Comparison of ENCODE assay signal across 9 cellular contexts in the genomic region with DNA sequence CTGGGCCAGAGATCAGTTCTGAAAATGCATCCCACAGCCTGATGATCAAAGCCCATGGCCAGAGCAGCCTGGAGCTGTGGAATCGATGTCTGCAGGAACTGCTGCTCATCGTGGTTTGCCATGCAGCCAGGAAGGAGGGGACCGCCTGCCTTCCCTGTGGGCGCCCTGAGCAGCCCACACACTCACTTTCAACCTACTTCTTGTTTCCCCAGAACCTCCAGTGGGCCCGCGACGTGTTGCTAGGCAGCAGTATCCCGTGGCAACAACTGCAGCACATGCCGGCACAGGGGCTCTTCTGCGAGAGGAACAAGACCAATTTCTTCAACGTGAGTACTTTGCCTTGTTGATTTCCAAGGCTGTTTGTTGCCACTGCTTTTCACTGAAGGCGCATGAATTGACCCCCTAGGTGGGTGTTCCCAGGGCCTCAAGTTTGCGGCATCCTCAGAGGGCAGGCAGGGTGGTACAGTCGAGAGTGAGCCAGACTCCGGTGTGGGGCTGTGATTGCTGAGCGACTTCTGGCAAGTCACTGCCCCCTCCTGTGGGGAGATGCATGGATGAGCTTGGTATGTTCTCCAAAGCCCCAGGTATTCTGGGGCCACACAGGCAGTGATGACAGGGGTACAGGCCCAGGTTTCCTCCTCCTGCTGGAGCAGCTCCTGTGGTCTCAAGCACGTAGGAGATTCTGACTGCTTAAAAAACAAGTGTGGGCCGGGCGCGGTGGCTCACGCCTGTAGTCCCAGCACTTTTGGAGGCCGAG. TPM values are rescaled to one million over a fixed set of nuclear protein-coding genes. Genes with fewer than 3 reads are reported as not detected.
A peak's percentile ranks its signal among the peaks of the same experiment; 100 is the strongest.
DNase-seq lines count a peak whose midpoint lies in the region; ATAC-seq and TF ChIP-seq lines count a peak whose summit lies in the region.
"Had no signal": no experiment of that assay in that cellular context is flagged by ENCODE, and none has a peak within 500 bp of the region (broad histone marks: within the 10 kb centered on the region; RNA-seq: fewer than 3 reads in every experiment).

No MANE protein-coding gene starts in this region.

- no peaks in the 10 kb centered on the region for H3K9me3 ChIP-seq in BLaER1 treated with 17β-estradiol and CSF1 and Interleukin-3, amounts not matched to agents 10 nM and 100 nM (replicated peaks in 1 of 11)
- no peaks in the 10 kb centered on the region for H3K9me3 ChIP-seq in spleen

- no peak for ATAC-seq in HG03108 (IDR thresholded peaks at IDR 0.05; ENCODE audit: unreplicated experiment)
- no peak for ATAC-seq in GM21360 (IDR thresholded peaks at IDR 0.05; ENCODE audit: unreplicated experiment)

- H3K9ac ChIP-seq in BLaER1 treated with 17β-estradiol and CSF1 and Interleukin-3, amounts not matched to agents 10 nM and 100 nM = peak overlapping the region in 9 of 11 experiments; percentile 18 to 64 (median 53); a peak in 17 of 22 replicates

- TF ChIP-seq CTCF in dorsolateral prefrontal cortex (IDR thresholded peaks at IDR 0.05 in 54 of 56, conservative IDR thresholded peaks at IDR 0.05 in 2 of 56; ENCODE audit: low read depth in 1 of 56, partially characterized antibody in 56 of 56) (no peak), spleen (IDR thresholded peaks at IDR 0.05 in 8 of 11, conservative IDR thresholded peaks at IDR 0.05 in 3 of 11) (no peak)

- peaks cover 0 to 31% (median 7%) of the 10 kb centered on the region in 11 experiments; a peak in 12 of 22 replicates for H4K20me1 ChIP-seq in BLaER1 treated with 17β-estradiol and CSF1 and Interleukin-3, amounts not matched to agents 10 nM and 100 nM

- no peak for TF ChIP-seq POLR2A in spleen (IDR thresholded peaks at IDR 0.05)

- peak overlapping the region; percentile 53 to 90 (median 76) for H3K4me2 ChIP-seq in BLaER1 treated with 17β-estradiol and CSF1 and Interleukin-3, amounts not matched to agents 10 nM and 100 nM

- H3K27ac ChIP-seq in BLaER1 treated with 17β-estradiol and CSF1 and Interleukin-3, amounts not matched to agents 10 nM and 100 nM = peak overlapping the region in 9 of 11 experiments; percentile 54 to 70 (median 60); a peak in 16 of 22 replicates
- H3K27ac ChIP-seq in dorsolateral prefrontal cortex (peak overlapping the region in 56 of 59 donors; percentile 42 to 93 (median 76)), spleen (peak overlapping the region in 1 of 8 donors; percentile 2)

- 54 to 67% (median 60%) methylated on average over 16 to 22 of the region's 22 CpGs for whole genome bisulfite sequencing in spleen, 5 donors

- DNase-seq in activated CD4-positive, alpha-beta T cell treated with anti-CD3 and anti-CD28 coated beads, Interleukin-2, amount 50 U/mL, for 1 hour = peak; percentile 74
- DNase-seq in dorsolateral prefrontal cortex = peak; percentile 57 to 92 (median 86)
- DNase-seq in spleen = peak; percentile 90
- no peak for DNase-seq in NCI-H1436 treated with DMSO at 0.1 percent for 48 hours (lab: John Stamatoyannopoulos, UW)
- no peak for DNase-seq in SHP77 treated with DMSO at 0.1 percent for 48 hours (lab: John Stamatoyannopoulos, UW)
- DNase-seq: GOT3 had no signal

- peaks cover 45 to 79% (median 67%) of the 10 kb centered on the region in 11 experiments for H3K36me3 ChIP-seq in BLaER1 treated with 17β-estradiol and CSF1 and Interleukin-3, amounts not matched to agents 10 nM and 100 nM
- peaks cover 0 to 94% (median 9%) of the 10 kb centered on the region in 6 donors for H3K36me3 ChIP-seq in spleen

- H3K27me3 ChIP-seq in BLaER1 treated with 17β-estradiol and CSF1 and Interleukin-3, amounts not matched to agents 10 nM and 100 nM = no peaks in the 10 kb centered on the region
- no peaks in the 10 kb centered on the region for H3K27me3 ChIP-seq in dorsolateral prefrontal cortex
- H3K27me3 ChIP-seq in spleen (replicated peaks in 1 of 7) = no peaks in the 10 kb centered on the region

- intact Hi-C loops in dorsolateral prefrontal cortex (cut with DNase I) = no loop called here
- intact Hi-C loops in spleen (cut with DNase I; ENCODE audit: low total_unique reads) = no loop called here

- H3K4me3 ChIP-seq in BLaER1 treated with 17β-estradiol and CSF1 and Interleukin-3, amounts not matched to agents 10 nM and 100 nM = peak overlapping the region in 1 of 10 experiments; percentile 36; a peak in 2 of 20 replicates
- H3K4me3 ChIP-seq in dorsolateral prefrontal cortex = peak overlapping the region in 7 of 59 donors; percentile 2 to 33 (median 13)
- H3K4me3 ChIP-seq in spleen = no peak overlapping the region

- H3K4me1 ChIP-seq in BLaER1 treated with 17β-estradiol and CSF1 and Interleukin-3, amounts not matched to agents 10 nM and 100 nM = peaks cover 36 to 72% (median 53%) of the 10 kb centered on the region in 10 experiments
- peaks cover 0 to 52% (median 7%) of the 10 kb centered on the region in 6 donors for H3K4me1 ChIP-seq in spleen

RNA-seq across cellular contexts. Expression of gene SUSD2, which starts 47.0 kb away (rescaled TPM):
- total RNA-seq in dorsolateral prefrontal cortex (10 to 100 TPM in 2 of 120 experiments, 1 to 10 TPM in 96, under 1 TPM in 22; 0.41 to 16.9 (median 1.5) TPM), spleen (1 to 10 TPM; 1.4 to 9.0 (median 3.2) TPM)
- polyA plus RNA-seq in spleen = 1 to 10 TPM; 2.2 to 4.0 (median 3.6) TPM

Comparison
In these comparisons a context has a peak if more than half of its experiments do, and no peak if none do; other contexts are left out.
1. DNase-seq: peak in activated CD4-positive, alpha-beta T cell treated with anti-CD3 and anti-CD28 coated beads, Interleukin-2, amount 50 U/mL, for 1 hour (single experiment), dorsolateral prefrontal cortex (10 of 10) and spleen (single experiment); none in NCI-H1436 treated with DMSO at 0.1 percent for 48 hours (single experiment) and SHP77 treated with DMSO at 0.1 percent for 48 hours (single experiment).